Comparison of ENCODE assay signal across 8 cellular contexts in the genomic region with DNA sequence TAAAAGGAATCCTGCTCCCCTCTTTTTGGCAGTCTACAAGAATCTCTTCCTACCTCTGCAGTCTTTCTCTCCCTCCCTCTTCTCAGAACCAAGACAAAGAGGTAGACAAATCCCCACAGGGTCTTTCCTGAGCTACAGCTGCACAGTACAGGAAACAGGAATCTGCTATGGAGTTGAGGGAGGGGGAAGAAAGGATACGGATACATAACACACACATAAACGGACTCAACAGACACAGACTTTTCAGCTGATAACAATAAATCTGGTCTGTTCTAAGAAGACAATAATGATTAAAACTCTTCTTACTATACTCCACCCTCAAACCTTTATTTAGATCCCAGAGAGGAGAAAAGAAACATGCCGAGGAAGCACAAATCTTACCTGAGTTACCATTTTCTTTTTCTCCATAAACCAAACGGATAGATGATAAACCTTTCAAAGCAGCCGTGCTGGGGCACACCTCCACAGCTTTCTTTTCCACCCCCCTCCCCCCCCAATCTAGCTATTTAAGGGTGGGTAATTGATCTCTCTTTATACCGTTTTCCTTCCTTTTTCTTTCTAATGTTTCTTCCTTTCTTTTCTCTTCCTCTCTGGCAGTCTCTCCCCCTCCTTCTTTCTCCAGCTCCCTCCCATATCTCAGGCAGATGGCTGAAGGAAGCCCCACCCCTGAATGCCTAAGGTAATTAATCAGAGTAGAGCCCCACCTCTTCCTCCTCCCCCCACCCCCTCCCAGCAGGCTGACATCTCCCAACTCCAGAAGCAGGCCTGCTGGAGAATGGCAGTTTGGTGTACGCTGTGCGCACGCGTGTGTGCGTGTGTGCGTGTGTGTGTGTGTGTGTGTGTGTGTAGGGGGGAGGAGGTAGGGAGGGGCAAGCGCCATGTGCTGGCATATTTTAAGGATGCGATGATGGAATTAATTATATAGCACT.
DNase-seq lines count a peak whose midpoint lies in the region; ATAC-seq and TF ChIP-seq lines count a peak whose summit lies in the region.

No MANE protein-coding gene starts in this region.

- H3K4me3 Mint-ChIP-seq in endodermal cell = peak overlapping the region; percentile 74
- no peak overlapping the region for H3K4me3 Mint-ChIP-seq in stimulated activated effector memory CD8-positive, alpha-beta T cell treated with anti-CD3 and anti-CD28 coated beads, Interleukin-12 subunit alpha, Interleukin-12 subunit beta, amount 100 ng/mL, for 72 hours

- no peaks in the 10 kb centered on the region for H3K9me3 Mint-ChIP-seq in endodermal cell
- no peaks in the 10 kb centered on the region for H3K9me3 Mint-ChIP-seq in stimulated activated effector memory CD8-positive, alpha-beta T cell treated with anti-CD3 and anti-CD28 coated beads, Interleukin-12 subunit alpha, Interleukin-12 subunit beta, amount 100 ng/mL, for 72 hours

- H3K9me3 ChIP-seq in endodermal cell (ENCODE audit: control insufficient read depth, low read length) (no peaks in the 10 kb centered on the region), lower lobe of right lung (no peaks in the 10 kb centered on the region), thyroid gland (no peaks in the 10 kb centered on the region)

- TF ChIP-seq POLR2A in thyroid gland (IDR thresholded peaks at IDR 0.05) = peak; percentile 19 to 75

- H3K4me3 ChIP-seq in LNCaP clone FGC (ENCODE audit: low read depth, low read length) = peak overlapping the region; percentile 69
- H3K4me3 ChIP-seq in endodermal cell (ENCODE audit: low read length) = peak overlapping the region; percentile 94
- H3K4me3 ChIP-seq in lower lobe of right lung = peak overlapping the region; percentile 56
- peak overlapping the region; percentile 24 to 33 (median 29) for H3K4me3 ChIP-seq in thyroid gland (replicated peaks in 1 of 3)

- H3K27ac ChIP-seq in endodermal cell (ENCODE audit: low read depth, low read length) = peak overlapping the region; percentile 90
- peak overlapping the region; percentile 70 for H3K27ac ChIP-seq in lower lobe of right lung
- peak overlapping the region; percentile 63 to 79 (median 73) for H3K27ac ChIP-seq in thyroid gland

- ATAC-seq in lower lobe of right lung (peak; percentile 94 to 97), GM21515 (IDR thresholded peaks at IDR 0.05; ENCODE audit: unreplicated experiment) (no peak)
- ATAC-seq in stimulated activated effector memory CD8-positive, alpha-beta T cell treated with anti-CD3 and anti-CD28 coated beads, Interleukin-12 subunit alpha, Interleukin-12 subunit beta, amount 100 ng/mL, for 72 hours = no peak

- DNase-seq in COLO829 (ENCODE audit: low spot score) (peak; percentile 95), LNCaP clone FGC (ENCODE audit: low read depth) (peak; percentile 83), RKO (ENCODE audit: low spot score) (peak; percentile 96), endodermal cell (peak; percentile 96), lower lobe of right lung (peak; percentile 84), thyroid gland (peak; percentile 89 to 91)
- no peak for DNase-seq in stimulated activated effector memory CD8-positive, alpha-beta T cell treated with anti-CD3 and anti-CD28 coated beads, Interleukin-12 subunit alpha, Interleukin-12 subunit beta, amount 100 ng/mL, for 72 hours (ENCODE audit: low spot score in 2 of 2)

- H3K4me1 Mint-ChIP-seq in endodermal cell = peaks cover 59% of the 10 kb centered on the region
- peaks cover 10% of the 10 kb centered on the region for H3K4me1 Mint-ChIP-seq in stimulated activated effector memory CD8-positive, alpha-beta T cell treated with anti-CD3 and anti-CD28 coated beads, Interleukin-12 subunit alpha, Interleukin-12 subunit beta, amount 100 ng/mL, for 72 hours

- no peaks in the 10 kb centered on the region for H3K36me3 Mint-ChIP-seq in endodermal cell (ENCODE audit: low read depth)
- no peaks in the 10 kb centered on the region for H3K36me3 Mint-ChIP-seq in stimulated activated effector memory CD8-positive, alpha-beta T cell treated with anti-CD3 and anti-CD28 coated beads, Interleukin-12 subunit alpha, Interleukin-12 subunit beta, amount 100 ng/mL, for 72 hours

- intact Hi-C loops in lower lobe of right lung (cut with DNase I) = no loop called here
- intact Hi-C loops in thyroid gland (cut with DNase I) = no loop called here

- no peak for TF ChIP-seq CTCF in LNCaP clone FGC (IDR thresholded peaks at IDR 0.05; ENCODE audit: control insufficient read depth, extremely low read depth, insufficient read depth)
- TF ChIP-seq CTCF in endodermal cell (conservative IDR thresholded peaks at IDR 0.05) = no peak
- TF ChIP-seq CTCF in lower lobe of right lung (IDR thresholded peaks at IDR 0.05) = no peak
- no peak for TF ChIP-seq CTCF in thyroid gland (IDR thresholded peaks at IDR 0.05)

- H3K4me1 ChIP-seq in endodermal cell (ENCODE audit: control insufficient read depth, insufficient read depth, low read length) = peaks cover 5% of the 10 kb centered on the region
- H3K4me1 ChIP-seq in lower lobe of right lung = peaks cover 49% of the 10 kb centered on the region
- peaks cover 34 to 42% of the 10 kb centered on the region in 2 donors for H3K4me1 ChIP-seq in thyroid gland

- H3K27me3 Mint-ChIP-seq in endodermal cell (ENCODE audit: insufficient read depth) = no peaks in the 10 kb centered on the region

- peak overlapping the region; percentile 86 for H3K27ac Mint-ChIP-seq in endodermal cell
- H3K27ac Mint-ChIP-seq in stimulated activated effector memory CD8-positive, alpha-beta T cell treated with anti-CD3 and anti-CD28 coated beads, Interleukin-12 subunit alpha, Interleukin-12 subunit beta, amount 100 ng/mL, for 72 hours = no peak overlapping the region

- no peaks in the 10 kb centered on the region for H3K36me3 ChIP-seq in endodermal cell (ENCODE audit: control insufficient read depth, insufficient read depth, low read length)
- H3K36me3 ChIP-seq in lower lobe of right lung = no peaks in the 10 kb centered on the region
- H3K36me3 ChIP-seq in thyroid gland = no peaks in the 10 kb centered on the region

- 0% methylated on average over 9 of the region's 14 CpGs; no CpG with 5 or more reads in 1 of the 2 experiments for WGBS in endodermal cell (ENCODE audit: insufficient coverage in 1 of 2, insufficient read length in 1 of 2), 2 experiments
- WGBS in thyroid gland, 2 donors = 2 to 3% methylated on average over 14 of the region's 14 CpGs

- H3K27me3 ChIP-seq in endodermal cell (ENCODE audit: control insufficient read depth, insufficient read depth, low read length, poor library complexity, severe bottlenecking) (no peaks in the 10 kb centered on the region), lower lobe of right lung (ENCODE audit: low read depth) (no peaks in the 10 kb centered on the region), thyroid gland (no peaks in the 10 kb centered on the region)

- peak overlapping the region; percentile 73 for H3K9ac ChIP-seq in endodermal cell (ENCODE audit: extremely low read depth, low read length, poor library complexity, severe bottlenecking)

Comparison
In these comparisons a context has a peak if more than half of its experiments do, and no peak if none do; other contexts are left out.
1. DNase-seq: peak in COLO829 (single experiment), LNCaP clone FGC (single experiment), RKO (single experiment), endodermal cell (single experiment), lower lobe of right lung (single experiment) and thyroid gland (2 of 2); none in stimulated activated effector memory CD8-positive, alpha-beta T cell treated with anti-CD3 and anti-CD28 coated beads, Interleukin-12 subunit alpha, Interleukin-12 subunit beta, amount 100 ng/mL, for 72 hours (0 of 2).
2. H3K4me3 ChIP-seq: peak in every context shown above with its lines; median percentile 94 in endodermal cell; 69 in LNCaP clone FGC; 56 in lower lobe of right lung; 29 in thyroid gland.
3. ATAC-seq: peak in lower lobe of right lung (2 of 2); none in stimulated activated effector memory CD8-positive, alpha-beta T cell treated with anti-CD3 and anti-CD28 coated beads, Interleukin-12 subunit alpha, Interleukin-12 subunit beta, amount 100 ng/mL, for 72 hours (single experiment) and GM21515 (single experiment).
4. Peak in every context shown above with its lines, with median percentiles within 50 percentile points of each other: H3K27ac ChIP-seq.